ENCODE assay signal across 24 cellular contexts in genomic region chr17:3039748-3040147, GRCh38. TPM values are rescaled to one million over a fixed set of nuclear protein-coding genes. Genes with fewer than 3 reads are reported as not detected.
DNase-seq lines count a peak whose midpoint lies in the region; ATAC-seq and TF ChIP-seq lines count a peak whose summit lies in the region.
"Had no signal": no experiment of that assay in that cellular context is flagged by ENCODE, and none has a peak within 500 bp of the region (broad histone marks: within the 10 kb centered on the region; RNA-seq: fewer than 3 reads in every experiment).

No MANE protein-coding gene starts in this region.

- H3K4me1 Mint-ChIP-seq in naive thymus-derived CD4-positive, alpha-beta T cell: peaks cover 0 to 11% (median 6%) of the 10 kb centered on the region in 7 donors
- H3K4me1 Mint-ChIP-seq: activated CD8-positive, alpha-beta memory T cell treated with anti-CD3 and anti-CD28 coated beads, Interleukin-2, amount 10 ng/mL, durations not matched to agents 7 days and 5 days had no signal

- H3K4me3 ChIP-seq in OCI-LY3 (ENCODE audit: low read length): no peak overlapping the region
- no peak overlapping the region for H3K4me3 ChIP-seq in naive thymus-derived CD4-positive, alpha-beta T cell (ENCODE audit: low read length)
- H3K4me3 ChIP-seq: ascending aorta, SJCRH30, suprapubic skin had no signal

- H3K27ac ChIP-seq in OCI-LY3 (ENCODE audit: low read length): no peak overlapping the region
- H3K27ac ChIP-seq in naive thymus-derived CD4-positive, alpha-beta T cell (ENCODE audit: low read depth, low read length): no peak overlapping the region
- H3K27ac ChIP-seq: ascending aorta, SJCRH30, suprapubic skin had no signal

- ATAC-seq in naive thymus-derived CD4-positive, alpha-beta T cell: peak; percentile 83
- ATAC-seq in HG03565 (IDR thresholded peaks at IDR 0.05; ENCODE audit: unreplicated experiment): no peak
- ATAC-seq: activated CD8-positive, alpha-beta memory T cell treated with anti-CD3 and anti-CD28 coated beads, Interleukin-2, amount 10 ng/mL, durations not matched to agents 7 days and 5 days had no signal

- H3K36me3 ChIP-seq in OCI-LY3 (replicated peaks; ENCODE audit: low read depth, low read length): no peaks in the 10 kb centered on the region
- H3K36me3 ChIP-seq in naive thymus-derived CD4-positive, alpha-beta T cell (ENCODE audit: control insufficient read depth in 2 of 3, insufficient read depth in 3 of 3, low read length in 3 of 3): no peaks in the 10 kb centered on the region
- H3K36me3 ChIP-seq: ascending aorta, BE2C, SJCRH30, suprapubic skin had no signal

- intact Hi-C loops in naive thymus-derived CD4-positive, alpha-beta T cell (cut with micrococcal nuclease): loop anchor here in 1 of 2 donors (10.0 kb wide), 1 partner anchor 1035 kb away; no protein-coding TSS in a partner anchor

- CTCF ChIA-PET in naive thymus-derived CD4-positive, alpha-beta T cell (lab: Charles Lee): no interaction called here

- peaks cover 6% of the 10 kb centered on the region for H3K27me3 ChIP-seq in OCI-LY3 (ENCODE audit: low read depth, low read length)
- H3K27me3 ChIP-seq in naive thymus-derived CD4-positive, alpha-beta T cell (ENCODE audit: control insufficient read depth in 2 of 2, insufficient read depth in 2 of 2, low read length in 2 of 2): no peaks in the 10 kb centered on the region
- H3K27me3 ChIP-seq: ascending aorta, BE2C, SJCRH30 had no signal

- H3K36me3 Mint-ChIP-seq in naive thymus-derived CD4-positive, alpha-beta T cell: peaks cover 0 to 9% (median 0%) of the 10 kb centered on the region in 5 donors
- H3K36me3 Mint-ChIP-seq: activated CD8-positive, alpha-beta memory T cell treated with anti-CD3 and anti-CD28 coated beads, Interleukin-2, amount 10 ng/mL, durations not matched to agents 7 days and 5 days had no signal

- no peaks in the 10 kb centered on the region for H3K9me3 ChIP-seq in OCI-LY3 (ENCODE audit: insufficient read depth, low read length)
- peaks cover 0 to 18% (median 0%) of the 10 kb centered on the region in 3 experiments for H3K9me3 ChIP-seq in naive thymus-derived CD4-positive, alpha-beta T cell (ENCODE audit: control insufficient read depth in 2 of 3, low read length in 3 of 3)
- H3K9me3 ChIP-seq: BE2C, SJCRH30 had no signal

- no peak overlapping the region for H2AFZ ChIP-seq in OCI-LY3 (ENCODE audit: low read depth, low read length)

- H4K20me1 ChIP-seq in OCI-LY3 (ENCODE audit: insufficient read depth, low read length): no peaks in the 10 kb centered on the region

- no peak overlapping the region for H3K27ac Mint-ChIP-seq in naive thymus-derived CD4-positive, alpha-beta T cell
- H3K27ac Mint-ChIP-seq: activated CD8-positive, alpha-beta memory T cell treated with anti-CD3 and anti-CD28 coated beads, Interleukin-2, amount 10 ng/mL, durations not matched to agents 7 days and 5 days; HFFc6; T-helper 2 cell treated with Interferon-gamma antibody and Interleukin-4, amounts not matched to agents 5 μg/mL and 100 μg/mL, for 36 hours had no signal

- in situ Hi-C loops in KBM-7 (cut with MboI; ENCODE audit: low pct_unique_long_range_greater_than_20kb, low sequenced_read_pairs): loop anchor here (25.0 kb wide), 1 partner anchor 623 kb away; the partner anchor contains the start of genes EMC6 and TAX1BP3

- DNase-seq in CD1c-positive myeloid dendritic cell (ENCODE audit: extremely low spot score) (peak; percentile 63), KBM-7 (peak; percentile 43), NCI-H2196 (lab: John Stamatoyannopoulos, UW; ENCODE audit: unreplicated experiment) (no peak), NCI-H510A (lab: John Stamatoyannopoulos, UW) (no peak)
- DNase-seq in naive thymus-derived CD4-positive, alpha-beta T cell: no peak
- DNase-seq: activated CD8-positive, alpha-beta memory T cell treated with anti-CD3 and anti-CD28 coated beads, Interleukin-2, amount 10 ng/mL, durations not matched to agents 7 days and 5 days; activated naive CD4-positive, alpha-beta T cell; BE2C; DMS153; effector memory CD4-positive, alpha-beta T cell; HFFc6; mammary epithelial cell; naive B cell; NCI-H187; stimulated activated CD4-positive, alpha-beta T cell treated with anti-CD3 and anti-CD28 coated beads, Interleukin-4, amount 100 ng/mL, for 4 hours had no signal

- no peaks in the 10 kb centered on the region for H3K79me2 ChIP-seq in OCI-LY3 (ENCODE audit: low read length)

- POLR2A ChIA-PET in naive thymus-derived CD4-positive, alpha-beta T cell (lab: Charles Lee): interaction anchor here (0.7 kb wide), 1 partner anchor 447 kb away, joined by 3 read pairs; no protein-coding TSS in a partner anchor

- no peak overlapping the region for H3K4me3 Mint-ChIP-seq in naive thymus-derived CD4-positive, alpha-beta T cell
- H3K4me3 Mint-ChIP-seq: activated CD8-positive, alpha-beta memory T cell treated with anti-CD3 and anti-CD28 coated beads, Interleukin-2, amount 10 ng/mL, durations not matched to agents 7 days and 5 days; HFFc6; naive B cell; T-helper 2 cell treated with Interferon-gamma antibody and Interleukin-4, amounts not matched to agents 5 μg/mL and 100 μg/mL, for 36 hours had no signal

- peaks cover 0 to 16% (median 10%) of the 10 kb centered on the region in 5 donors for H3K27me3 Mint-ChIP-seq in naive thymus-derived CD4-positive, alpha-beta T cell
- H3K27me3 Mint-ChIP-seq: activated CD8-positive, alpha-beta memory T cell treated with anti-CD3 and anti-CD28 coated beads, Interleukin-2, amount 10 ng/mL, durations not matched to agents 7 days and 5 days had no signal

- no peak overlapping the region for H3K9ac ChIP-seq in OCI-LY3 (ENCODE audit: low read length)

- no peak for TF ChIP-seq CTCF in OCI-LY3 (IDR thresholded peaks at IDR 0.05; ENCODE audit: low read depth, low read length)

- H3K4me2 ChIP-seq in OCI-LY3 (ENCODE audit: low read length): 0 out of 2 replicates have a peak overlapping the region, but pooled peaks have one; percentile 20

- H3K4me1 ChIP-seq in OCI-LY3 (ENCODE audit: low read length): peaks cover 4% of the 10 kb centered on the region; the same call in 1 of the 2 replicates
- H3K4me1 ChIP-seq in naive thymus-derived CD4-positive, alpha-beta T cell (ENCODE audit: control insufficient read depth in 2 of 2, insufficient read depth in 2 of 2, low read length in 2 of 2): no peaks in the 10 kb centered on the region
- H3K4me1 ChIP-seq: ascending aorta, BE2C, suprapubic skin had no signal

- peaks cover 3 to 24% (median 12%) of the 10 kb centered on the region in 11 donors for H3K9me3 Mint-ChIP-seq in naive thymus-derived CD4-positive, alpha-beta T cell

RNA-seq across cellular contexts. Expression of gene OR1D5, which starts 23.7 kb away (rescaled TPM):
- total RNA-seq in naive thymus-derived CD4-positive, alpha-beta T cell: not detected
- polyA plus RNA-seq in naive thymus-derived CD4-positive, alpha-beta T cell: not detected
- total RNA-seq: activated CD8-positive, alpha-beta memory T cell treated with anti-CD3 and anti-CD28 coated beads, Interleukin-2, amount 10 ng/mL, durations not matched to agents 7 days and 5 days; ascending aorta; cerebellum; HFFc6; mammary epithelial cell; NCI-H460; SJCRH30; skeletal muscle tissue; suprapubic skin had no signal
- polyA plus RNA-seq: mammary epithelial cell had no signal

Comparison
In these comparisons a context has a peak if more than half of its experiments do, and no peak if none do; other contexts are left out.
1. DNase-seq: peak in CD1c-positive myeloid dendritic cell (single experiment) and KBM-7 (single experiment); none in naive thymus-derived CD4-positive, alpha-beta T cell (0 of 9), NCI-H2196 (single experiment) and NCI-H510A (single experiment).